9 cellular contexts compared by ENCODE assay signal in genomic region chr2:121076885-121077549, GRCh38.
A peak's percentile ranks its signal among the peaks of the same experiment; 100 is the strongest.
DNase-seq lines count a peak whose midpoint lies in the region; ATAC-seq and TF ChIP-seq lines count a peak whose summit lies in the region.
"Had no signal": no experiment of that assay in that cellular context is flagged by ENCODE, and none has a peak within 500 bp of the region (broad histone marks: within the 10 kb centered on the region; RNA-seq: fewer than 3 reads in every experiment).

No MANE protein-coding gene starts in this region.

- peak; percentile 41 for ATAC-seq in stimulated activated naive CD8-positive, alpha-beta T cell treated with anti-CD3 and anti-CD28 coated beads, Interleukin-15, amount 100 ng/mL, for 72 hours

- H3K27me3 Mint-ChIP-seq in Calu3 (ENCODE audit: unreplicated experiment): peaks cover 59% of the 10 kb centered on the region
- peaks cover 24% of the 10 kb centered on the region for H3K27me3 Mint-ChIP-seq in activated CD4-positive, alpha-beta T cell treated with anti-CD3 and anti-CD28 coated beads, Interleukin-2, amount 10 ng/mL, durations not matched to agents 7 days and 5 days
- H3K27me3 Mint-ChIP-seq in stimulated activated naive CD8-positive, alpha-beta T cell treated with anti-CD3 and anti-CD28 coated beads, Interleukin-15, amount 100 ng/mL, for 72 hours: peaks cover 50% of the 10 kb centered on the region

- DNase-seq in Calu3 (peak; percentile 89), H4 (ENCODE audit: low spot score) (peak; percentile 57), NCI-H2107 (lab: John Stamatoyannopoulos, UW) (peak; percentile 27), myocyte (ENCODE audit: low read depth) (peak; percentile 60), cortex of kidney (lab: John Stamatoyannopoulos, UW) (no peak)
- peak; percentile 70 for DNase-seq in activated CD4-positive, alpha-beta T cell treated with anti-CD3 and anti-CD28 coated beads, Interleukin-2, amount 10 ng/mL, durations not matched to agents 7 days and 5 days
- peak; percentile 30 for DNase-seq in effector CD4-positive, alpha-beta T cell
- DNase-seq in stimulated activated naive CD8-positive, alpha-beta T cell treated with anti-CD3 and anti-CD28 coated beads, Interleukin-15, amount 100 ng/mL, for 72 hours: peak; percentile 62 to 68

- no peaks in the 10 kb centered on the region for H3K4me1 Mint-ChIP-seq in Calu3 (ENCODE audit: low read depth, unreplicated experiment)
- no peaks in the 10 kb centered on the region for H3K4me1 Mint-ChIP-seq in activated CD4-positive, alpha-beta T cell treated with anti-CD3 and anti-CD28 coated beads, Interleukin-2, amount 10 ng/mL, durations not matched to agents 7 days and 5 days
- no peaks in the 10 kb centered on the region for H3K4me1 Mint-ChIP-seq in stimulated activated naive CD8-positive, alpha-beta T cell treated with anti-CD3 and anti-CD28 coated beads, Interleukin-15, amount 100 ng/mL, for 72 hours
- H3K4me1 Mint-ChIP-seq: activated naive CD4-positive, alpha-beta T cell treated with anti-CD3 and anti-CD28 coated beads, Interleukin-2, amount 50 U/mL, for 24 hours had no signal

- intact Hi-C loops in Calu3 (cut with micrococcal nuclease; ENCODE audit: unreplicated experiment): loop anchor here (10.0 kb wide), 1 partner anchor 132 kb away; no protein-coding TSS in a partner anchor

- H3K36me3 Mint-ChIP-seq in Calu3 (ENCODE audit: insufficient read depth, unreplicated experiment): peaks cover 13% of the 10 kb centered on the region
- H3K36me3 Mint-ChIP-seq in activated CD4-positive, alpha-beta T cell treated with anti-CD3 and anti-CD28 coated beads, Interleukin-2, amount 10 ng/mL, durations not matched to agents 7 days and 5 days (ENCODE audit: low read depth): no peaks in the 10 kb centered on the region
- H3K36me3 Mint-ChIP-seq: activated naive CD4-positive, alpha-beta T cell treated with anti-CD3 and anti-CD28 coated beads, Interleukin-2, amount 50 U/mL, for 24 hours had no signal

- BruUV-seq in Calu3 (replicated peaks; lab: Mats Ljungman, UMichigan): no TSS peak

- TF ChIP-seq CTCF in Calu3 (IDR thresholded peaks at IDR 0.05; ENCODE audit: unreplicated experiment): peak; percentile 89

- POLR2A ChIA-PET in activated CD4-positive, alpha-beta T cell treated with anti-CD3 and anti-CD28 coated beads, Interleukin-2, amount 10 ng/mL, durations not matched to agents 7 days and 5 days (lab: Charles Lee): no interaction called here

- H3K9me3 Mint-ChIP-seq in Calu3 (ENCODE audit: low read depth, unreplicated experiment): no peaks in the 10 kb centered on the region
- no peaks in the 10 kb centered on the region for H3K9me3 Mint-ChIP-seq in activated CD4-positive, alpha-beta T cell treated with anti-CD3 and anti-CD28 coated beads, Interleukin-2, amount 10 ng/mL, durations not matched to agents 7 days and 5 days
- H3K9me3 Mint-ChIP-seq in stimulated activated naive CD8-positive, alpha-beta T cell treated with anti-CD3 and anti-CD28 coated beads, Interleukin-15, amount 100 ng/mL, for 72 hours: no peaks in the 10 kb centered on the region
- H3K9me3 Mint-ChIP-seq: activated naive CD4-positive, alpha-beta T cell treated with anti-CD3 and anti-CD28 coated beads, Interleukin-2, amount 50 U/mL, for 24 hours had no signal

- H3K4me3 Mint-ChIP-seq in Calu3 (ENCODE audit: low read depth, unreplicated experiment): no peak overlapping the region
- H3K4me3 Mint-ChIP-seq in activated CD4-positive, alpha-beta T cell treated with anti-CD3 and anti-CD28 coated beads, Interleukin-2, amount 10 ng/mL, durations not matched to agents 7 days and 5 days: no peak overlapping the region
- H3K4me3 Mint-ChIP-seq in stimulated activated naive CD8-positive, alpha-beta T cell treated with anti-CD3 and anti-CD28 coated beads, Interleukin-15, amount 100 ng/mL, for 72 hours: no peak overlapping the region
- H3K4me3 Mint-ChIP-seq: activated naive CD4-positive, alpha-beta T cell treated with anti-CD3 and anti-CD28 coated beads, Interleukin-2, amount 50 U/mL, for 24 hours had no signal

- H3K27ac Mint-ChIP-seq in Calu3 (ENCODE audit: unreplicated experiment): no peak overlapping the region
- no peak overlapping the region for H3K27ac Mint-ChIP-seq in activated CD4-positive, alpha-beta T cell treated with anti-CD3 and anti-CD28 coated beads, Interleukin-2, amount 10 ng/mL, durations not matched to agents 7 days and 5 days
- no peak overlapping the region for H3K27ac Mint-ChIP-seq in stimulated activated naive CD8-positive, alpha-beta T cell treated with anti-CD3 and anti-CD28 coated beads, Interleukin-15, amount 100 ng/mL, for 72 hours
- H3K27ac Mint-ChIP-seq: activated naive CD4-positive, alpha-beta T cell treated with anti-CD3 and anti-CD28 coated beads, Interleukin-2, amount 50 U/mL, for 24 hours had no signal

- CTCF ChIA-PET in Calu3 (lab: Charles Lee): interaction anchor here (0.7 to 0.8 kb wide), 2 partner anchors 96 to 244 kb away, joined by 4 to 8 read pairs; no protein-coding TSS in a partner anchor
- CTCF ChIA-PET in activated CD4-positive, alpha-beta T cell treated with anti-CD3 and anti-CD28 coated beads, Interleukin-2, amount 10 ng/mL, durations not matched to agents 7 days and 5 days (lab: Charles Lee): interaction anchor here (0.7 to 1.7 kb wide), 4 partner anchors 9 to 27 kb away, joined by 3 to 7 read pairs (median 4); no protein-coding TSS in a partner anchor
